ENCODE assay signal across 18 cellular contexts in the genomic region with DNA sequence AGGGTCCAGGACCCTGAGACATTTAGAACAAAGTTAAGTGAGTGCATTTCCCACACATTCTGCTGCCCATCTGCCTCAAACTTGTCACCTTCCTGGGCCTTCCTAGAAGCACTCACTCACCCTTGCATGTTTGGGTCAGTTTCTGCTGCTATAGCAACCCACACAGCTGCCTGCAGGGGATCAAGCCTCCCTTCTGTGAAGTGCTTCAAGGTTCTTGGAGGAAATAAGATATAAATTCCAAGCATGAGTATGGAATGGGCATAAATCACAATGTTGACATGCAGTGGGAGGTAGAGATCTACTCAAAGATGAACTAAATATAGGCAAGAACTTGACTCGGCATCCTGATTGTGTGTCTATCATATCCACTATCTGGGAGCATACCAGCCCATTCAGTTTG.
DNase-seq lines count a peak whose midpoint lies in the region; ATAC-seq and TF ChIP-seq lines count a peak whose summit lies in the region.
"Had no signal": no experiment of that assay in that cellular context is flagged by ENCODE, and none has a peak within 500 bp of the region (broad histone marks: within the 10 kb centered on the region; RNA-seq: fewer than 3 reads in every experiment).

No MANE protein-coding gene starts in this region.

- no peaks in the 10 kb centered on the region for H3K27me3 Mint-ChIP-seq in CD4-positive, CD25-positive, alpha-beta regulatory T cell

- H3K4me1 ChIP-seq in CD4-positive, CD25-positive, alpha-beta regulatory T cell (ENCODE audit: control insufficient read depth, insufficient read depth, low read length, poor library complexity, severe bottlenecking): no peaks in the 10 kb centered on the region
- H3K4me1 ChIP-seq in testis: no peaks in the 10 kb centered on the region
- H3K4me1 ChIP-seq: BLaER1 treated with 17β-estradiol and CSF1 and Interleukin-3, amounts not matched to agents 10 nM and 100 nM; Peyer's patch had no signal

- H3K36me3 ChIP-seq in CD4-positive, CD25-positive, alpha-beta regulatory T cell (ENCODE audit: control insufficient read depth, insufficient read depth, low read length): no peaks in the 10 kb centered on the region
- H3K36me3 ChIP-seq in testis (ENCODE audit: low read depth, missing control alignments): no peaks in the 10 kb centered on the region
- H3K36me3 ChIP-seq: MG63, Peyer's patch had no signal

- no peaks in the 10 kb centered on the region for H3K9me3 ChIP-seq in CD4-positive, CD25-positive, alpha-beta regulatory T cell (ENCODE audit: control insufficient read depth in 2 of 2, low read length in 2 of 2)
- H3K9me3 ChIP-seq in testis: no peaks in the 10 kb centered on the region
- H3K9me3 ChIP-seq: BLaER1 treated with 17β-estradiol and CSF1 and Interleukin-3, amounts not matched to agents 10 nM and 100 nM; MG63; Peyer's patch; SK-N-SH had no signal

- no peak for TF ChIP-seq POLR2A in testis (IDR thresholded peaks at IDR 0.05)

- peaks cover 0 to under 1% (median 0%) of the 10 kb centered on the region in 7 donors for H3K9me3 Mint-ChIP-seq in CD4-positive, CD25-positive, alpha-beta regulatory T cell

- intact Hi-C loops in testis (cut with DNase I; ENCODE audit: low total_unique reads): no loop called here

- no peak overlapping the region for H3K4me3 ChIP-seq in CD4-positive, CD25-positive, alpha-beta regulatory T cell (ENCODE audit: low read depth, low read length)
- H3K4me3 ChIP-seq in fibroblast of pulmonary artery (replicated peaks; ENCODE audit: low read depth, low read length) (no peak overlapping the region), testis (no peak overlapping the region)
- H3K4me3 ChIP-seq: BLaER1 treated with 17β-estradiol and CSF1 and Interleukin-3, amounts not matched to agents 10 nM and 100 nM; MG63; Peyer's patch had no signal

- DNase-seq in CD4-positive, CD25-positive, alpha-beta regulatory T cell: no peak
- DNase-seq in NCI-H226 (peak; percentile 35), fibroblast of pulmonary artery (ENCODE audit: low read depth) (peak; percentile 5), myocyte (ENCODE audit: low read depth) (peak; percentile 66), NCI-H2029 (lab: John Stamatoyannopoulos, UW) (no peak), testis (no peak), cerebellar cortex (ENCODE audit: low spot score) (no peak)
- DNase-seq in stimulated activated CD4-positive, alpha-beta T cell treated with anti-CD3 and anti-CD28 coated beads, Interleukin-4, amount 100 ng/mL, for 24 hours: no peak
- DNase-seq: DMS153, HFFc6, MG63, NCI-H1092 treated with DMSO at 0.1 percent for 48 hours, NCI-H187, Peyer's patch, Right ventricle myocardium superior, SK-N-SH had no signal

- no peaks in the 10 kb centered on the region for H3K36me3 Mint-ChIP-seq in CD4-positive, CD25-positive, alpha-beta regulatory T cell

- no peak for TF ChIP-seq CTCF in fibroblast of pulmonary artery (IDR thresholded peaks at IDR 0.05; ENCODE audit: low read length, missing control alignments)
- no peak for TF ChIP-seq CTCF in testis (IDR thresholded peaks at IDR 0.05)

- 43 to 69% methylated on average over 1 of the region's 1 CpG for WGBS in testis, 2 donors

- no peak overlapping the region for H3K27ac ChIP-seq in CD4-positive, CD25-positive, alpha-beta regulatory T cell (ENCODE audit: insufficient read depth, low read length, poor library complexity, severe bottlenecking)
- H3K27ac ChIP-seq in testis: no peak overlapping the region
- H3K27ac ChIP-seq: BLaER1 treated with 17β-estradiol and CSF1 and Interleukin-3, amounts not matched to agents 10 nM and 100 nM; KMS-11; Peyer's patch had no signal

- ATAC-seq in CD4-positive, CD25-positive, alpha-beta regulatory T cell (ENCODE audit: low read depth in 2 of 2): no peak

- H3K27me3 ChIP-seq in CD4-positive, CD25-positive, alpha-beta regulatory T cell (ENCODE audit: control insufficient read depth, insufficient read depth, low read length): no peaks in the 10 kb centered on the region
- H3K27me3 ChIP-seq in testis: no peaks in the 10 kb centered on the region
- H3K27me3 ChIP-seq: BLaER1 treated with 17β-estradiol and CSF1 and Interleukin-3, amounts not matched to agents 10 nM and 100 nM; Peyer's patch had no signal

- H3K27ac Mint-ChIP-seq in CD4-positive, CD25-positive, alpha-beta regulatory T cell: peak overlapping the region in 2 of 3 donors; percentile 2 to 16
- H3K27ac Mint-ChIP-seq: HFFc6 had no signal

- no peak overlapping the region for H3K4me3 Mint-ChIP-seq in CD4-positive, CD25-positive, alpha-beta regulatory T cell
- H3K4me3 Mint-ChIP-seq: HFFc6 had no signal

- peaks cover 0 to 9% (median 6%) of the 10 kb centered on the region in 4 donors for H3K4me1 Mint-ChIP-seq in CD4-positive, CD25-positive, alpha-beta regulatory T cell

Comparison
In these comparisons a context has a peak if more than half of its experiments do, and no peak if none do; other contexts are left out.
1. DNase-seq: peak in NCI-H226 (single experiment), fibroblast of pulmonary artery (single experiment) and myocyte (single experiment); none in CD4-positive, CD25-positive, alpha-beta regulatory T cell (0 of 3), NCI-H2029 (single experiment), stimulated activated CD4-positive, alpha-beta T cell treated with anti-CD3 and anti-CD28 coated beads, Interleukin-4, amount 100 ng/mL, for 24 hours (single experiment), testis (single experiment) and cerebellar cortex (single experiment).